19 cellular contexts compared by ENCODE assay signal in the genomic region with DNA sequence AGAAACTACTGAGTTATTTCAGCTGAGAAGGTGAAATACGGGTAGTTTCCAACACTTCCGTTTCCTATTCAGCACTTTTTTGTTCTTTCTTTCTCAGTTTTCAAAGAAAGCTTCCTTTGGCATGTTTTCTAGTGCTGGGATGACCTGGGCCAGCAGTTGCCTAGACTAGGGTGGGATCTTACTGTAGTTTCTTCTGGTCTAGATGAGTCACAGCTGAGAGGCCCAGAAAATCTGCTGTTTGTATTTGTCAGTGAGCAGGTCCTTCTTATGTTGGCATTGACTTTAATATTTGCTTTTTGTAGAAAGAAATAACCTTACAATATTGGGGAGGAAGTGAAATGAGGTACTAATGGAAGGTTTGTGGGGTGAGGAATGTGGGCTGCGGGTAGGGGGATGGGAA. TPM values are rescaled to one million over a fixed set of nuclear protein-coding genes. Genes with fewer than 3 reads are reported as not detected.
A peak's percentile ranks its signal among the peaks of the same experiment; 100 is the strongest.
DNase-seq lines count a peak whose midpoint lies in the region; ATAC-seq and TF ChIP-seq lines count a peak whose summit lies in the region.
"Had no signal": no experiment of that assay in that cellular context is flagged by ENCODE, and none has a peak within 500 bp of the region (broad histone marks: within the 10 kb centered on the region; RNA-seq: fewer than 3 reads in every experiment).

No MANE protein-coding gene starts in this region.

- no peak overlapping the region for H2BK120ac ChIP-seq in trophoblast cell (ENCODE audit: insufficient read depth, low read length, poor library complexity)

- H3K14ac ChIP-seq in trophoblast cell (ENCODE audit: low read length), result no peak overlapping the region

- H3K9me3 ChIP-seq in trophoblast cell (ENCODE audit: insufficient read depth, low read depth, low read length), result no peaks in the 10 kb centered on the region
- H3K9me3 ChIP-seq in CD4-positive, alpha-beta T cell (ENCODE audit: control insufficient read depth, low read length), result no peaks in the 10 kb centered on the region
- H3K9me3 ChIP-seq: SJCRH30 had no signal

- H3K4me1 Mint-ChIP-seq in WTC11, result peaks cover 54% of the 10 kb centered on the region
- no peaks in the 10 kb centered on the region for H3K4me1 Mint-ChIP-seq in CD4-positive, alpha-beta T cell (ENCODE audit: low read depth)
- H3K4me1 Mint-ChIP-seq: activated naive CD8-positive, alpha-beta T cell treated with anti-CD3 and anti-CD28 coated beads, Interleukin-2, amount 10 ng/mL, durations not matched to agents 7 days and 5 days had no signal

- H3K18ac ChIP-seq in trophoblast cell (ENCODE audit: low read length), result no peak overlapping the region

- no peak overlapping the region for H2BK12ac ChIP-seq in trophoblast cell (ENCODE audit: low read length)

- H3K4me1 ChIP-seq in foreskin keratinocyte, result peaks cover 19% of the 10 kb centered on the region
- peaks cover 0 to 4% of the 10 kb centered on the region in 2 experiments for H3K4me1 ChIP-seq in trophoblast cell (ENCODE audit: control insufficient read depth in 1 of 2, insufficient read depth in 2 of 2, low read length in 2 of 2)
- H3K4me1 ChIP-seq: SJCRH30 had no signal

- peaks cover 2% of the 10 kb centered on the region for H3K79me1 ChIP-seq in trophoblast cell (ENCODE audit: low read length)

- no peaks in the 10 kb centered on the region for H3K9me3 Mint-ChIP-seq in WTC11
- H3K9me3 Mint-ChIP-seq in CD4-positive, alpha-beta T cell, result no peaks in the 10 kb centered on the region
- H3K9me3 Mint-ChIP-seq: activated naive CD8-positive, alpha-beta T cell treated with anti-CD3 and anti-CD28 coated beads, Interleukin-2, amount 10 ng/mL, durations not matched to agents 7 days and 5 days; naive thymus-derived CD4-positive, alpha-beta T cell had no signal

- H2BK5ac ChIP-seq in trophoblast cell (ENCODE audit: low read depth, low read length, poor library complexity), result peak overlapping the region; percentile 49

- CTCF ChIA-PET in WTC11 (lab: Charles Lee), result interaction anchor here (0.7 to 1.0 kb wide), 2 partner anchors 255 to 283 kb away, joined by 3 read pairs; no protein-coding TSS in a partner anchor
- CTCF ChIA-PET in CD4-positive, alpha-beta T cell (lab: Charles Lee), result no interaction called here

- no peak overlapping the region for H4K8ac ChIP-seq in trophoblast cell (ENCODE audit: low read depth, low read length)

- H3K27me3 ChIP-seq in foreskin keratinocyte (no peaks in the 10 kb centered on the region), trophoblast cell (ENCODE audit: insufficient read depth, low read length) (no peaks in the 10 kb centered on the region)
- H3K27me3 ChIP-seq in CD4-positive, alpha-beta T cell (ENCODE audit: control insufficient read depth, insufficient read depth, low read length), result no peaks in the 10 kb centered on the region
- H3K27me3 ChIP-seq: SJCRH30 had no signal

- peaks cover 3% of the 10 kb centered on the region; the same call in 1 of the 2 replicates for H3K36me3 Mint-ChIP-seq in WTC11
- H3K36me3 Mint-ChIP-seq in CD4-positive, alpha-beta T cell (ENCODE audit: low read depth), result no peaks in the 10 kb centered on the region
- H3K36me3 Mint-ChIP-seq: activated naive CD8-positive, alpha-beta T cell treated with anti-CD3 and anti-CD28 coated beads, Interleukin-2, amount 10 ng/mL, durations not matched to agents 7 days and 5 days; naive thymus-derived CD4-positive, alpha-beta T cell had no signal

- H3K79me2 ChIP-seq in trophoblast cell (ENCODE audit: control insufficient read depth, insufficient read depth, low read length, poor library complexity), result no peaks in the 10 kb centered on the region

- no peak overlapping the region for H3K23ac ChIP-seq in trophoblast cell (ENCODE audit: low read length)

- intact Hi-C loops in CD4-positive, alpha-beta T cell (cut with DNase I, micrococcal nuclease), result no loop called here

- no peaks in the 10 kb centered on the region for H3K36me3 ChIP-seq in trophoblast cell (ENCODE audit: control insufficient read depth in 1 of 2, insufficient read depth in 2 of 2, low read length in 2 of 2)
- H3K36me3 ChIP-seq: SJCRH30 had no signal

- H3K9ac ChIP-seq in trophoblast cell (ENCODE audit: low read length), result no peak overlapping the region

- H3K27ac Mint-ChIP-seq in WTC11, result peak overlapping the region; percentile 13
- H3K27ac Mint-ChIP-seq in CD4-positive, alpha-beta T cell, result no peak overlapping the region
- H3K27ac Mint-ChIP-seq: activated naive CD8-positive, alpha-beta T cell treated with anti-CD3 and anti-CD28 coated beads, Interleukin-2, amount 10 ng/mL, durations not matched to agents 7 days and 5 days; naive thymus-derived CD4-positive, alpha-beta T cell had no signal

- WGBS in trophoblast cell (ENCODE audit: extremely low coverage, insufficient coverage, insufficient read length), result no CpG with 5 or more reads among the region's 3 CpGs

- peak overlapping the region; percentile 8 for H3K4me2 ChIP-seq in trophoblast cell (ENCODE audit: low read length)

- no peak overlapping the region for H3K4me3 Mint-ChIP-seq in WTC11
- H3K4me3 Mint-ChIP-seq in CD4-positive, alpha-beta T cell, result no peak overlapping the region
- H3K4me3 Mint-ChIP-seq: activated naive CD8-positive, alpha-beta T cell treated with anti-CD3 and anti-CD28 coated beads, Interleukin-2, amount 10 ng/mL, durations not matched to agents 7 days and 5 days; naive thymus-derived CD4-positive, alpha-beta T cell had no signal

- H3K27me3 Mint-ChIP-seq in WTC11 (ENCODE audit: low read depth), result no peaks in the 10 kb centered on the region
- H3K27me3 Mint-ChIP-seq in CD4-positive, alpha-beta T cell, result no peaks in the 10 kb centered on the region

- H4K12ac ChIP-seq in trophoblast cell (ENCODE audit: low read depth, low read length), result no peak overlapping the region

- peak overlapping the region; percentile 25 for H4K91ac ChIP-seq in trophoblast cell (ENCODE audit: low read depth, low read length)

- H3K4me3 ChIP-seq in trophoblast cell (ENCODE audit: low read depth, low read length), result no peak overlapping the region
- H3K4me3 ChIP-seq: SJCRH30 had no signal

- ATAC-seq in WTC11 (no peak; the same call in 1 of the 2 replicates), foreskin keratinocyte (peak; percentile 28), GM18870 (IDR thresholded peaks at IDR 0.05; ENCODE audit: unreplicated experiment) (no peak)
- no peak for ATAC-seq in CD4-positive, alpha-beta T cell (ENCODE audit: poor library complexity)
- ATAC-seq: HepG2; naive thymus-derived CD4-positive, alpha-beta T cell had no signal

- H2AK5ac ChIP-seq in trophoblast cell (ENCODE audit: low read length), result no peak overlapping the region

- H3K27ac ChIP-seq in foreskin keratinocyte, result no peak overlapping the region
- peak overlapping the region; percentile 53 for H3K27ac ChIP-seq in trophoblast cell (ENCODE audit: low read depth, low read length)
- H3K27ac ChIP-seq in CD4-positive, alpha-beta T cell (ENCODE audit: low read depth, low read length), result no peak overlapping the region
- H3K27ac ChIP-seq: SJCRH30 had no signal

- POLR2A ChIA-PET in WTC11 (lab: Charles Lee), result no interaction called here
- POLR2A ChIA-PET in CD4-positive, alpha-beta T cell (lab: Charles Lee), result no interaction called here

- H3K4ac ChIP-seq in trophoblast cell (ENCODE audit: low read depth, low read length), result no peak overlapping the region

- TF ChIP-seq CTCF in WTC11 (IDR thresholded peaks at IDR 0.05) (no peak), foreskin keratinocyte (conservative IDR thresholded peaks at IDR 0.05) (no peak)
- no peak for TF ChIP-seq CTCF in CD4-positive, alpha-beta T cell (IDR thresholded peaks at IDR 0.05)

- no peak overlapping the region for H2AFZ ChIP-seq in trophoblast cell (ENCODE audit: insufficient read depth, low read length, poor library complexity)

- DNase-seq in ELR (ENCODE audit: low read depth) (peak; percentile 56), WTC11 (ENCODE audit: low spot score) (no peak), foreskin keratinocyte (no peak), trophoblast cell (no peak), kidney glomerular epithelial cell (lab: John Stamatoyannopoulos, UW) (no peak), NCI-H774 (lab: John Stamatoyannopoulos, UW) (no peak)
- no peak for DNase-seq in CD4-positive, alpha-beta T cell
- DNase-seq: activated CD4-positive, alpha-beta T cell treated with anti-CD3 and anti-CD28 coated beads for 48 hours; activated naive CD8-positive, alpha-beta T cell treated with anti-CD3 and anti-CD28 coated beads, Interleukin-2, amount 10 ng/mL, durations not matched to agents 7 days and 5 days; left cardiac atrium; naive thymus-derived CD4-positive, alpha-beta T cell; NCI-H1048; NCI-H2227 treated with DMSO at 0.1 percent for 48 hours; right cardiac atrium; stimulated activated CD4-positive, alpha-beta T cell treated with anti-CD3 and anti-CD28 coated beads, Interleukin-2, amount 100 ng/mL, for 48 hours; stimulated activated CD8-positive, alpha-beta memory T cell treated with anti-CD3 and anti-CD28 coated beads, Interleukin-4, amount 100 ng/mL, for 48 hours had no signal

TF ChIP-seq in WTC11, 78 proteins besides CTCF, POLR2A, EP300 and RAD21 (continues in another document):
- TF ChIP-seq RORB (CRISPR knock-in tag; IDR thresholded peaks at IDR 0.05), result no peak
- TF ChIP-seq, protein P1, sequence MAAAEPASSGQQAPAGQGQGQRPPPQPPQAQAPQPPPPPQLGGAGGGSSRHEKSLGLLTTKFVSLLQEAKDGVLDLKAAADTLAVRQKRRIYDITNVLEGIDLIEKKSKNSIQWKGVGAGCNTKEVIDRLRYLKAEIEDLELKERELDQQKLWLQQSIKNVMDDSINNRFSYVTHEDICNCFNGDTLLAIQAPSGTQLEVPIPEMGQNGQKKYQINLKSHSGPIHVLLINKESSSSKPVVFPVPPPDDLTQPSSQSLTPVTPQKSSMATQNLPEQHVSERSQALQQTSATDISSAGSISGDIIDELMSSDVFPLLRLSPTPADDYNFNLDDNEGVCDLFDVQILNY (CRISPR knock-in tag; IDR thresholded peaks at IDR 0.05), result no peak
- TF ChIP-seq, protein P2, sequence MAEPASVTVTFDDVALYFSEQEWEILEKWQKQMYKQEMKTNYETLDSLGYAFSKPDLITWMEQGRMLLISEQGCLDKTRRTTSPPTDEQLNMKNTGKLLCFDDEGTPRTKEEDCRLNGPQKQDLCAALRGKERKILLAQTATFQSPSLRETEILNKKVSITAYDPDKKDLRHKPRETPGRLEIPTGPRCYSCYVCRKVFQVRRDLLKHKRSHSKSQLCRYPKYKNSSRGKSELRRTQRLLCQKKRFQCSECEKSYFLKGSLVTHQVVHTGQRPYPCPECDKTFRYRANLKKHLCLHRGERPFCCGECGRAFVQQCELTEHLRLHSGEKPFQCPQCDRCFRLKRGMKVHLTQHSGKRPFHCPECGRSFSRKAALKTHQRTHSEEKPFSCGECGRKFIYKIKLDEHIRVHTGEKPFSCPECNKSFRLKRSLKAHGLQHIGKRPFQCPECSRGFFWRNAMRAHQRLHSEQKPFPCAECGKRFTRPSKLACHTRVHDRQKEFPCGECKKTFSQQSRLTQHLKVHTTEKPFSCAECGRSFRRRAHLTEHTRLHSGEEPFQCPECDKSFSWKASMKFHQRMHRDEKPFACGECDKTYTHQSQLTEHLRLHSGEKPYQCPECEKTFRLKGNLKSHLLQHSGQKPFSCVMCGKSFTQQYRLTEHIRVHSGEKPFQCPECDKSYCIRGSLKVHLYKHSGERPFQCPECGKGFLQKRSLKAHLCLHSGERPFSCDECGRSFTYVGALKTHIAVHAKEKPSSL (CRISPR knock-in tag; conservative IDR thresholded peaks at IDR 0.05), result no peak

RNA-seq across cellular contexts. Expression of a gene that starts 22.2 kb away (rescaled TPM):
- total RNA-seq in WTC11 (2021), result 20.1 to 28.5 TPM (median 22.9 TPM) in 3 replicates
- 37.7 and 40.3 TPM in 2 replicates for total RNA-seq in foreskin keratinocyte
- 36.6 and 41.1 TPM in 2 replicates for polyA plus RNA-seq in foreskin keratinocyte
- polyA plus RNA-seq in trophoblast cell (2013), result 141 and 144 TPM in 2 replicates
- under 1 TPM; 0.16 to 0.45 TPM for total RNA-seq in CD4-positive, alpha-beta T cell
- total RNA-seq: HepG2 had no signal
- polyA plus RNA-seq: HepG2; naive thymus-derived CD4-positive, alpha-beta T cell had no signal

Comparison
In these comparisons a context has a peak if more than half of its experiments do, and no peak if none do; other contexts are left out.
1. RNA of a gene that starts 22.2 kb away (total RNA-seq): 37.7 to 40.3 TPM in foreskin keratinocyte and 20.1 to 28.5 TPM in WTC11; 0.16 to 0.45 TPM in CD4-positive, alpha-beta T cell; every median in the first group is over 10 times any median in the second.